34 cellular contexts compared by ENCODE assay signal in the genomic region with DNA sequence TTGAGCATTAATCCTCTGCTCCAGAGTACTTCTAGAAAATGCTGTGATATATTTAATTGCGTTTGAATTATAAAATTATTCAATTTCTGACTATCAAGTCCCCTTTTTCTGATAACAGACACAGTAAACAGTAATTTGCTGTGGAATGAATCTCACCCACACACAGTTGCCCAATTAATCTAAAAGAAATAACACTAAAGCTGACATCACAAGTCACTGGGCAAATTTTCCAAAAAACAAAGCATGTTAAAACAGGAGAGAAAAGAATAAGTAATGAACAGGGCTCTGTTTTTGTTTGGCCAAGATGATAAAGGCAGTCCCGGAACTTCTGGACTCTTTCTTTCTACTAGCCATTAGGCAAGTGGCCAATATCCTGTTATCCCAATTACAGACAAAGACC. TPM values are rescaled to one million over a fixed set of nuclear protein-coding genes. Genes with fewer than 3 reads are reported as not detected.
"Had no signal": no experiment of that assay in that cellular context is flagged by ENCODE, and none has a peak within 500 bp of the region (broad histone marks: within the 10 kb centered on the region; RNA-seq: fewer than 3 reads in every experiment).

No MANE protein-coding gene starts in this region.

- H3K4me1 ChIP-seq: adrenal gland, ascending aorta, body of pancreas, breast epithelium had no signal

- DNase-seq: activated effector memory CD4-positive, alpha-beta T cell treated with anti-CD3 and anti-CD28 coated beads, Interleukin-2, amount 50 U/mL, for 16 hours; activated effector memory CD4-positive, alpha-beta T cell treated with Interleukin-2 at 50 U/mL for 16 hours; activated gamma-delta T cell; activated gamma-delta T cell treated with Interleukin-2 at 50 U/mL for 16 hours; activated naive CD4-positive, alpha-beta T cell; activated naive CD4-positive, alpha-beta T cell treated with anti-CD3 and anti-CD28 coated beads for 36 hours; activated naive CD4-positive, alpha-beta T cell treated with anti-CD3 and anti-CD28 coated beads, Interleukin-2, amount 10 ng/mL, durations not matched to agents 7 days and 5 days; activated naive CD4-positive, alpha-beta T cell treated with anti-CD3 and anti-CD28 coated beads, Interleukin-2, amount 50 U/mL, for 16 hours; activated naive CD4-positive, alpha-beta T cell treated with Interleukin-2 at 50 U/mL for 16 hours; activated naive CD8-positive, alpha-beta T cell treated with anti-CD3 and anti-CD28 coated beads for 36 hours; activated naive CD8-positive, alpha-beta T cell treated with anti-CD3 and anti-CD28 coated beads, Interleukin-2, amount 10 ng/mL, durations not matched to agents 7 days and 5 days; activated naive CD8-positive, alpha-beta T cell treated with anti-CD3 and anti-CD28 coated beads, Interleukin-2, amount 50 U/mL, for 24 hours; activated T-cell treated with anti-CD3 and anti-CD28 coated beads, Interleukin-2, amount 50 U/mL, for 1 hour; activated T-cell treated with anti-CD3 and anti-CD28 coated beads, Interleukin-2, amount 50 U/mL, for 24 hours; activated T-cell treated with anti-CD3 and anti-CD28 coated beads, Interleukin-2, amount 50 U/mL, for 4 hours; activated T-cell treated with anti-CD3 and anti-CD28 coated beads, Interleukin-2, amount 50 U/mL, for 48 hours; activated T-cell treated with anti-CD3 and anti-CD28 coated beads, Interleukin-2, amount 50 U/mL, for 72 hours; adrenal gland; amniotic stem cell; amygdala; anterior cingulate cortex; aorta; body of pancreas; brain microvascular endothelial cell; caudate nucleus; central memory CD4-positive, alpha-beta T cell; cerebellar nuclear complex had no signal

- H3K36me3 ChIP-seq: adrenal gland, ascending aorta, brain microvascular endothelial cell, breast epithelium, cardiac muscle cell had no signal

- H3K9me3 ChIP-seq: adrenal gland, ascending aorta, body of pancreas, breast epithelium had no signal

- H3K4me3 ChIP-seq: adrenal gland, ascending aorta, body of pancreas, breast epithelium, cardiac muscle cell had no signal

- H3K27ac ChIP-seq: adrenal gland, ascending aorta, body of pancreas, brain microvascular endothelial cell, breast epithelium, cardiac muscle cell had no signal

- H3K27me3 ChIP-seq: adrenal gland, ascending aorta, body of pancreas, brain microvascular endothelial cell, breast epithelium, cardiac muscle cell had no signal

- FAIRE-seq: astrocyte, bronchial epithelial cell had no signal

- ATAC-seq: activated naive CD4-positive, alpha-beta T cell treated with anti-CD3 and anti-CD28 coated beads, Interleukin-2, amount 50 U/mL, for 72 hours; activated naive CD8-positive, alpha-beta T cell treated with anti-CD3 and anti-CD28 coated beads, Interleukin-2, amount 50 U/mL, for 24 hours; activated T-cell treated with anti-CD3 and anti-CD28 coated beads, Interleukin-2, amount 50 U/mL, for 4 hours; activated T-cell treated with anti-CD3 and anti-CD28 coated beads, Interleukin-2, amount 50 U/mL, for 72 hours; activated T-helper 17 cell treated with anti-CD3 and anti-CD28 coated beads, Interleukin-2, amount 50 U/mL, for 72 hours; body of pancreas had no signal

RNA-seq across cellular contexts. Expression of a gene that starts 56.5 kb away (rescaled TPM):
- polyA plus RNA-seq: aorta had no signal
